18 cellular contexts compared by ENCODE assay signal in the genomic region with DNA sequence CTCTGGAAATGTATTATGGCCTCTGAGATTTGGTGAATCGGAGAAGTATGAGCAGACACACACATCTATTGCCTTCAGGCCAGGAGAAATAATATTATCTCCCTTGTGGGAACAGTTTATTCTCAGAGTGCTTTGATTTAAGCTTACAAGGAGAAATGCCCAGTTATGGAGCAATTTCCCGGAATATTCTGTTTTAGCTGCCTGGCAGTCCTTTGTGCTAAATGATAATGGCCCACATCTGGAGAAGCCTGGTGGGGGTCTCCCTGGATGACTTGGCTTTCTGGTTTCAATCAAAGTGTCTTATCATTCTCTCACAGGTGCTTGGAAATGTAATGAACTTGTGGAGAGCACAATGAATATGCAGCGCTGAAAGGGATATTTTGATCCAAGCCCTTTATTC.
DNase-seq lines count a peak whose midpoint lies in the region; ATAC-seq and TF ChIP-seq lines count a peak whose summit lies in the region.
"Had no signal": no experiment of that assay in that cellular context is flagged by ENCODE, and none has a peak within 500 bp of the region (broad histone marks: within the 10 kb centered on the region; RNA-seq: fewer than 3 reads in every experiment).

No MANE protein-coding gene starts in this region.

- WGBS in testis, 2 donors = 26 to 43% methylated on average over 3 of the region's 3 CpGs

- peak overlapping the region; percentile 57 to 68 for H3K27ac ChIP-seq in testis
- no peak overlapping the region for H3K27ac ChIP-seq in brain microvascular endothelial cell

- H3K27me3 ChIP-seq in adipocyte (replicated peaks; ENCODE audit: control insufficient read depth, insufficient read depth, low read length) (no peaks in the 10 kb centered on the region), testis (no peaks in the 10 kb centered on the region), brain microvascular endothelial cell (replicated peaks) (no peaks in the 10 kb centered on the region)

- H3K4me3 ChIP-seq in adipocyte (ENCODE audit: low read length) = peak overlapping the region; percentile 13
- H3K4me3 ChIP-seq in testis = no peak overlapping the region
- no peak overlapping the region for H3K4me3 ChIP-seq in brain microvascular endothelial cell (ENCODE audit: low read depth, low read length)
- H3K4me3 ChIP-seq: K562 had no signal

- peak overlapping the region; percentile 60 for H3K9ac ChIP-seq in adipocyte (ENCODE audit: low read length)

- H3K36me3 ChIP-seq in adipocyte (ENCODE audit: control insufficient read depth, insufficient read depth, low read length, severe bottlenecking) (no peaks in the 10 kb centered on the region), testis (ENCODE audit: low read depth, missing control alignments) (no peaks in the 10 kb centered on the region), brain microvascular endothelial cell (replicated peaks) (no peaks in the 10 kb centered on the region)

- peaks cover 4% of the 10 kb centered on the region for H3K9me3 ChIP-seq in adipocyte (ENCODE audit: control insufficient read depth, low read length)
- H3K9me3 ChIP-seq in testis = no peaks in the 10 kb centered on the region

- in situ Hi-C loops in brain microvascular endothelial cell (cut with HindIII; ENCODE audit: low pct_ligation_motif_present, low sequenced_read_pairs) = no loop called here

- TF ChIP-seq POLR2A in testis (IDR thresholded peaks at IDR 0.05) = no peak

- intact Hi-C loops in left ventricle myocardium superior (cut with micrococcal nuclease) (no loop called here), testis (cut with DNase I; ENCODE audit: low total_unique reads) (no loop called here)

- TF ChIP-seq CTCF in testis (IDR thresholded peaks at IDR 0.05) = no peak
- TF ChIP-seq CTCF in brain microvascular endothelial cell (IDR thresholded peaks at IDR 0.05; ENCODE audit: low read depth, low read length, missing control alignments) = no peak

- peak; percentile 91 for ATAC-seq in left ventricle myocardium superior
- ATAC-seq: K562, Panc1 had no signal

- H3K4me1 ChIP-seq in adipocyte (ENCODE audit: control insufficient read depth, insufficient read depth, low read length) (peaks cover 20% of the 10 kb centered on the region), testis (peaks cover 17% of the 10 kb centered on the region)

- DNase-seq in adipocyte (ENCODE audit: low read depth) (no peak), fibroblast of gingiva (ENCODE audit: low read depth) (peak; percentile 66), left ventricle myocardium superior (no peak), testis (peak; percentile 39), kidney tubule cell (ENCODE audit: low spot score) (no peak), OCI-M1 (lab: John Stamatoyannopoulos, UW) (no peak), SHP77 (lab: John Stamatoyannopoulos, UW) (no peak), brain microvascular endothelial cell (no peak)
- DNase-seq: COR-L47, DMS153, GOT3, NCI-H1436, NCI-H2029, NCI-H510A, NCI-H774, SHP77 treated with DMSO at 0.1 percent for 48 hours had no signal

Comparison
In these comparisons a context has a peak if more than half of its experiments do, and no peak if none do; other contexts are left out.
1. DNase-seq: peak in fibroblast of gingiva (single experiment) and testis (single experiment); none in adipocyte (single experiment), left ventricle myocardium superior (single experiment), kidney tubule cell (single experiment), OCI-M1 (single experiment), SHP77 (0 of 2) and brain microvascular endothelial cell (single experiment).